ENCODE assay signal across 8 cellular contexts in genomic region chr12:109387425-109388166, GRCh38. TPM values are rescaled to one million over a fixed set of nuclear protein-coding genes. Genes with fewer than 3 reads are reported as not detected.
DNase-seq lines count a peak whose midpoint lies in the region; ATAC-seq and TF ChIP-seq lines count a peak whose summit lies in the region.

No MANE protein-coding gene starts in this region.

- ATAC-seq in DND-41 (ENCODE audit: insufficient read depth, low read depth) (0 out of 3 replicates have a peak, but pooled peaks have one; percentile 58), HG03196 (IDR thresholded peaks at IDR 0.05; ENCODE audit: unreplicated experiment) (no peak), HG02840 (IDR thresholded peaks at IDR 0.05; ENCODE audit: low FRiP score, unreplicated experiment) (no peak), GM19455 (IDR thresholded peaks at IDR 0.05; ENCODE audit: unreplicated experiment) (no peak), HG02759 (IDR thresholded peaks at IDR 0.05; ENCODE audit: unreplicated experiment) (no peak)

- H3K79me2 ChIP-seq in DND-41 (ENCODE audit: insufficient read depth, low read length): no peaks in the 10 kb centered on the region

- no peak overlapping the region for H3K9ac ChIP-seq in DND-41 (ENCODE audit: low read depth, low read length)

- peak overlapping the region; percentile 54; the same call in 1 of the 2 replicates for H2AFZ ChIP-seq in DND-41 (ENCODE audit: low read depth, low read length)

- no peak overlapping the region for H3K4me2 ChIP-seq in DND-41 (ENCODE audit: insufficient read depth, low read length)

- no peak overlapping the region for H3K4me3 ChIP-seq in DND-41 (ENCODE audit: low read depth in 1 of 2, low read length in 2 of 2)

- no peaks in the 10 kb centered on the region for H3K9me3 ChIP-seq in DND-41 (ENCODE audit: insufficient read depth, low read length, severe bottlenecking)

- DNase-seq in DND-41: peak; percentile 5
- DNase-seq in LHCN-M2 (ENCODE audit: low read depth): peak; percentile 35
- DNase-seq in SK-N-DZ (ENCODE audit: low spot score): peak; percentile 51
- DNase-seq in globus pallidus (ENCODE audit: low spot score): peak; percentile 32

- TF ChIP-seq CTCF in DND-41 (IDR thresholded peaks at IDR 0.05; ENCODE audit: borderline replicate concordance, extremely low read depth, low read length, poor library complexity, severe bottlenecking): peak; percentile 77

- no peak overlapping the region for H3K27ac ChIP-seq in DND-41 (ENCODE audit: low read length)

- no peaks in the 10 kb centered on the region for H4K20me1 ChIP-seq in DND-41 (ENCODE audit: insufficient read depth, low read length)

- no peaks in the 10 kb centered on the region for H3K4me1 ChIP-seq in DND-41 (ENCODE audit: insufficient read depth, low read length)

- H3K36me3 ChIP-seq in DND-41 (ENCODE audit: insufficient read depth, low read length): no peaks in the 10 kb centered on the region

- H3K27me3 ChIP-seq in DND-41 (ENCODE audit: insufficient read depth, low read length, poor library complexity): peaks cover 17% of the 10 kb centered on the region

RNA-seq across cellular contexts. Expression of gene MYO1H, which starts 39.9 kb away (rescaled TPM):
- total RNA-seq in LHCN-M2 (2014; rRNA removed): not detected in 2 replicates
- polyA plus RNA-seq in LHCN-M2 (2012): not detected
- polyA plus RNA-seq in SK-N-DZ (2014; cell fraction: cytosol; rRNA removed): not detected in 2 replicates
- 0.35 TPM in 1 of 2 replicates, not detected in the other for polyA plus RNA-seq in SK-N-DZ (2014; cell fraction: nucleus; rRNA removed)
